1 cellular context compared by ENCODE assay signal in the genomic region with DNA sequence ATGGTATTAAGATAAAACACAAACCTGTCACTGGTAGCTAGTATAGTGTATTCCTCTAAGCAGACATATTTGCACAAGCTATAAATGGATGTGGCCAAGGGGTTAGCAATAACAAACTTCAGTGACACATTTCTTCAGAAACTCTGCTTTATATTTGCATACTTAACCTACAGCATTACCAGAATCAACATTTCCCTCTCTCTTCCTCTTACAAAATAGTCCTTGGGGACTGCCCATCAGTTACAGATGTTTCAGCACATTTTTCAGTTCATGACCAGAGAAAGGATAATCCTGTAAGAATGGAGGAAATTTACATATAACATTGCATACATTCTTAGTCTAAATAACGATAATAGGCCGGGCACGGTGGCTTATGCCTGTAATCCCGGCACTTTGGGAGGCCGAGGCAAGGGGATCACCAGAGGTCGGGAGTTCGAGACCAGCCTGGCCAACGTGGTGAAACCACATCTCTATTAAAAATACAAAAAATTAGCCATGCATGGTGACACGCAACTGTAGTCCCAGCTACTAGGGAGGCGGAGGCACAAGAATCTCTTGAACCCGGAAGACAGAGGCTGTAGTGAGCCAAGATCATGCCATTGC.
TF ChIP-seq lines count a peak whose summit lies in the region.

No MANE protein-coding gene starts in this region.

TF ChIP-seq in GM12878, 131 proteins besides CTCF, POLR2A, EP300 and RAD21 (continued from another document):
- TF ChIP-seq, protein P1, sequence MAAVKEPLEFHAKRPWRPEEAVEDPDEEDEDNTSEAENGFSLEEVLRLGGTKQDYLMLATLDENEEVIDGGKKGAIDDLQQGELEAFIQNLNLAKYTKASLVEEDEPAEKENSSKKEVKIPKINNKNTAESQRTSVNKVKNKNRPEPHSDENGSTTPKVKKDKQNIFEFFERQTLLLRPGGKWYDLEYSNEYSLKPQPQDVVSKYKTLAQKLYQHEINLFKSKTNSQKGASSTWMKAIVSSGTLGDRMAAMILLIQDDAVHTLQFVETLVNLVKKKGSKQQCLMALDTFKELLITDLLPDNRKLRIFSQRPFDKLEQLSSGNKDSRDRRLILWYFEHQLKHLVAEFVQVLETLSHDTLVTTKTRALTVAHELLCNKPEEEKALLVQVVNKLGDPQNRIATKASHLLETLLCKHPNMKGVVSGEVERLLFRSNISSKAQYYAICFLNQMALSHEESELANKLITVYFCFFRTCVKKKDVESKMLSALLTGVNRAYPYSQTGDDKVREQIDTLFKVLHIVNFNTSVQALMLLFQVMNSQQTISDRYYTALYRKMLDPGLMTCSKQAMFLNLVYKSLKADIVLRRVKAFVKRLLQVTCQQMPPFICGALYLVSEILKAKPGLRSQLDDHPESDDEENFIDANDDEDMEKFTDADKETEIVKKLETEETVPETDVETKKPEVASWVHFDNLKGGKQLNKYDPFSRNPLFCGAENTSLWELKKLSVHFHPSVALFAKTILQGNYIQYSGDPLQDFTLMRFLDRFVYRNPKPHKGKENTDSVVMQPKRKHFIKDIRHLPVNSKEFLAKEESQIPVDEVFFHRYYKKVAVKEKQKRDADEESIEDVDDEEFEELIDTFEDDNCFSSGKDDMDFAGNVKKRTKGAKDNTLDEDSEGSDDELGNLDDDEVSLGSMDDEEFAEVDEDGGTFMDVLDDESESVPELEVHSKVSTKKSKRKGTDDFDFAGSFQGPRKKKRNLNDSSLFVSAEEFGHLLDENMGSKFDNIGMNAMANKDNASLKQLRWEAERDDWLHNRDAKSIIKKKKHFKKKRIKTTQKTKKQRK (IDR thresholded peaks at IDR 0.05; ENCODE audit: low read depth, low read length): no peak
- TF ChIP-seq MTA3 (IDR thresholded peaks at IDR 0.05; ENCODE audit: borderline replicate concordance, low read length) (peak; percentile 76; the same call in 1 of the 2 replicates), MEF2B (IDR thresholded peaks at IDR 0.05; ENCODE audit: partially characterized antibody, poor library complexity, severe bottlenecking) (peak; percentile 98), CBX3 (IDR thresholded peaks at IDR 0.05; ENCODE audit: borderline replicate concordance, low read depth) (no peak), POLR2AphosphoS2 (IDR thresholded peaks at IDR 0.05; ENCODE audit: low read depth, low read length) (no peak), SREBF2 (IDR thresholded peaks at IDR 0.05; ENCODE audit: low read length) (no peak), LARP7 (IDR thresholded peaks at IDR 0.05) (no peak)
- TF ChIP-seq, protein P2, sequence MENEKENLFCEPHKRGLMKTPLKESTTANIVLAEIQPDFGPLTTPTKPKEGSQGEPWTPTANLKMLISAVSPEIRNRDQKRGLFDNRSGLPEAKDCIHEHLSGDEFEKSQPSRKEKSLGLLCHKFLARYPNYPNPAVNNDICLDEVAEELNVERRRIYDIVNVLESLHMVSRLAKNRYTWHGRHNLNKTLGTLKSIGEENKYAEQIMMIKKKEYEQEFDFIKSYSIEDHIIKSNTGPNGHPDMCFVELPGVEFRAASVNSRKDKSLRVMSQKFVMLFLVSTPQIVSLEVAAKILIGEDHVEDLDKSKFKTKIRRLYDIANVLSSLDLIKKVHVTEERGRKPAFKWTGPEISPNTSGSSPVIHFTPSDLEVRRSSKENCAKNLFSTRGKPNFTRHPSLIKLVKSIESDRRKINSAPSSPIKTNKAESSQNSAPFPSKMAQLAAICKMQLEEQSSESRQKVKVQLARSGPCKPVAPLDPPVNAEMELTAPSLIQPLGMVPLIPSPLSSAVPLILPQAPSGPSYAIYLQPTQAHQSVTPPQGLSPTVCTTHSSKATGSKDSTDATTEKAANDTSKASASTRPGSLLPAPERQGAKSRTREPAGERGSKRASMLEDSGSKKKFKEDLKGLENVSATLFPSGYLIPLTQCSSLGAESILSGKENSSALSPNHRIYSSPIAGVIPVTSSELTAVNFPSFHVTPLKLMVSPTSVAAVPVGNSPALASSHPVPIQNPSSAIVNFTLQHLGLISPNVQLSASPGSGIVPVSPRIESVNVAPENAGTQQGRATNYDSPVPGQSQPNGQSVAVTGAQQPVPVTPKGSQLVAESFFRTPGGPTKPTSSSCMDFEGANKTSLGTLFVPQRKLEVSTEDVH (IDR thresholded peaks at IDR 0.05; ENCODE audit: low read depth, partially characterized antibody): no peak
- TF ChIP-seq, protein P3, sequence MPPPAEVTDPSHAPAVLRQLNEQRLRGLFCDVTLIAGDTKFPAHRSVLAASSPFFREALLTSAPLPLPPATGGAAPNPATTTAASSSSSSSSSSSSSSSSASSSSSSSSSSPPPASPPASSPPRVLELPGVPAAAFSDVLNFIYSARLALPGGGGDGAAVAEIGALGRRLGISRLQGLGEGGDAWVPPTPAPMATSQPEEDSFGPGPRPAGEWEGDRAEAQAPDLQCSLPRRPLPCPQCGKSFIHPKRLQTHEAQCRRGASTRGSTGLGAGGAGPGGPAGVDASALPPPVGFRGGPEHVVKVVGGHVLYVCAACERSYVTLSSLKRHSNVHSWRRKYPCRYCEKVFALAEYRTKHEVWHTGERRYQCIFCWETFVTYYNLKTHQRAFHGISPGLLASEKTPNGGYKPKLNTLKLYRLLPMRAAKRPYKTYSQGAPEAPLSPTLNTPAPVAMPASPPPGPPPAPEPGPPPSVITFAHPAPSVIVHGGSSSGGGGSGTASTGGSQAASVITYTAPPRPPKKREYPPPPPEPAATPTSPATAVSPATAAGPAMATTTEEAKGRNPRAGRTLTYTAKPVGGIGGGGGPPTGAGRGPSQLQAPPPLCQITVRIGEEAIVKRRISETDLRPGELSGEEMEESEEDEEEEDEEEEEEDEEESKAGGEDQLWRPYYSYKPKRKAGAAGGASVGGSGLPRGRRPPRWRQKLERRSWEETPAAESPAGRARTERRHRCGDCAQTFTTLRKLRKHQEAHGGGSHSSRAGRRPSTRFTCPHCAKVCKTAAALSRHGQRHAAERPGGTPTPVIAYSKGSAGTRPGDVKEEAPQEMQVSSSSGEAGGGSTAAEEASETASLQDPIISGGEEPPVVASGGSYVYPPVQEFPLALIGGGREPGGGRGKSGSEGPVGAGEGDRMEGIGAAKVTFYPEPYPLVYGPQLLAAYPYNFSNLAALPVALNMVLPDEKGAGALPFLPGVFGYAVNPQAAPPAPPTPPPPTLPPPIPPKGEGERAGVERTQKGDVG (CRISPR knock-in tag; IDR thresholded peaks at IDR 0.05): no peak
- TF ChIP-seq, protein P4, sequence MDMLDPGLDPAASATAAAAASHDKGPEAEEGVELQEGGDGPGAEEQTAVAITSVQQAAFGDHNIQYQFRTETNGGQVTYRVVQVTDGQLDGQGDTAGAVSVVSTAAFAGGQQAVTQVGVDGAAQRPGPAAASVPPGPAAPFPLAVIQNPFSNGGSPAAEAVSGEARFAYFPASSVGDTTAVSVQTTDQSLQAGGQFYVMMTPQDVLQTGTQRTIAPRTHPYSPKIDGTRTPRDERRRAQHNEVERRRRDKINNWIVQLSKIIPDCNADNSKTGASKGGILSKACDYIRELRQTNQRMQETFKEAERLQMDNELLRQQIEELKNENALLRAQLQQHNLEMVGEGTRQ (IDR thresholded peaks at IDR 0.05; ENCODE audit: borderline replicate concordance, low read depth, low read length): no peak
- TF ChIP-seq, protein P5, sequence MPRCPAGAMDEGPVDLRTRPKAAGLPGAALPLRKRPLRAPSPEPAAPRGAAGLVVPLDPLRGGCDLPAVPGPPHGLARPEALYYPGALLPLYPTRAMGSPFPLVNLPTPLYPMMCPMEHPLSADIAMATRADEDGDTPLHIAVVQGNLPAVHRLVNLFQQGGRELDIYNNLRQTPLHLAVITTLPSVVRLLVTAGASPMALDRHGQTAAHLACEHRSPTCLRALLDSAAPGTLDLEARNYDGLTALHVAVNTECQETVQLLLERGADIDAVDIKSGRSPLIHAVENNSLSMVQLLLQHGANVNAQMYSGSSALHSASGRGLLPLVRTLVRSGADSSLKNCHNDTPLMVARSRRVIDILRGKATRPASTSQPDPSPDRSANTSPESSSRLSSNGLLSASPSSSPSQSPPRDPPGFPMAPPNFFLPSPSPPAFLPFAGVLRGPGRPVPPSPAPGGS (IDR thresholded peaks at IDR 0.05; ENCODE audit: borderline replicate concordance, insufficient read depth, low read depth, low read length, poor library complexity, severe bottlenecking): peak; percentile 74
